20 cellular contexts compared by ENCODE assay signal in genomic region chr3:148938931-148939330, GRCh38.
"Had no signal": no experiment of that assay in that cellular context is flagged by ENCODE, and none has a peak within 500 bp of the region (broad histone marks: within the 10 kb centered on the region; RNA-seq: fewer than 3 reads in every experiment).

No MANE protein-coding gene starts in this region.

- ATAC-seq: activated T-cell treated with anti-CD3 and anti-CD28 coated beads, Interleukin-2, amount 50 U/mL, for 72 hours; left lobe of liver had no signal

- H3K4me3 ChIP-seq: breast epithelium, ovary, spleen, transverse colon, vagina had no signal

- H3K27me3 ChIP-seq: breast epithelium, ovary, vagina had no signal

- H3K27ac ChIP-seq: breast epithelium, ovary, spleen, transverse colon, vagina, VCaP had no signal

- H3K4me1 Mint-ChIP-seq: nephron progenitor cell; stimulated activated memory B cell treated with anti-CD40 and anti-IgM and Interleukin-4, amounts not matched to agents 10 μg/mL and 1 μg/mL and 100 μg/mL, for 72 hours had no signal

- H3K9me3 ChIP-seq: breast epithelium, ovary, spleen, transverse colon, vagina had no signal

- H3K4me3 Mint-ChIP-seq: activated T-cell treated with anti-CD3 and anti-CD28 coated beads, Interleukin-2, amount 50 U/mL, for 72 hours; nephron progenitor cell; stimulated activated memory B cell treated with anti-CD40 and anti-IgM and Interleukin-4, amounts not matched to agents 10 μg/mL and 1 μg/mL and 100 μg/mL, for 72 hours had no signal

- H3K36me3 Mint-ChIP-seq: stimulated activated memory B cell treated with anti-CD40 and anti-IgM and Interleukin-4, amounts not matched to agents 10 μg/mL and 1 μg/mL and 100 μg/mL, for 72 hours had no signal

- H3K9me3 Mint-ChIP-seq: activated T-cell treated with anti-CD3 and anti-CD28 coated beads, Interleukin-2, amount 50 U/mL, for 72 hours; nephron progenitor cell; stimulated activated memory B cell treated with anti-CD40 and anti-IgM and Interleukin-4, amounts not matched to agents 10 μg/mL and 1 μg/mL and 100 μg/mL, for 72 hours had no signal

- H3K27ac Mint-ChIP-seq: activated T-cell treated with anti-CD3 and anti-CD28 coated beads, Interleukin-2, amount 50 U/mL, for 72 hours; nephron progenitor cell; stimulated activated memory B cell treated with anti-CD40 and anti-IgM and Interleukin-4, amounts not matched to agents 10 μg/mL and 1 μg/mL and 100 μg/mL, for 72 hours had no signal

- H3K4me1 ChIP-seq: breast epithelium, spleen, vagina had no signal

- DNase-seq: activated CD4-positive, CD25-positive, alpha-beta regulatory T cell treated with anti-CD3 and anti-CD28 coated beads, Interleukin-2, amount 50 U/mL, for 72 hours; activated CD8-positive, alpha-beta memory T cell treated with anti-CD3 and anti-CD28 coated beads for 24 hours; activated effector memory CD4-positive, alpha-beta T cell treated with anti-CD3 and anti-CD28 coated beads, Interleukin-2, amount 50 U/mL, for 16 hours; activated naive CD4-positive, alpha-beta T cell treated with anti-CD3 and anti-CD28 coated beads, Interleukin-2, amount 50 U/mL, for 16 hours; activated T-cell treated with anti-CD3 and anti-CD28 coated beads, Interleukin-2, amount 50 U/mL, for 72 hours; aorta; cerebellar nuclear complex; effector CD8-positive, alpha-beta T cell; nephron progenitor cell; ovary; spleen; stimulated activated CD4-positive, alpha-beta T cell treated with anti-CD3 and anti-CD28 coated beads, Interleukin-4, amount 100 ng/mL, for 4 hours; SW 1271; T-helper 2 cell; transverse colon had no signal

- H3K36me3 ChIP-seq: breast epithelium, ovary, spleen, transverse colon, vagina had no signal
